In genomic region chr12:911191-911826, GRCh38 we compare ENCODE assay signal across 1 cellular context.
TF ChIP-seq lines count a peak whose summit lies in the region.

No MANE protein-coding gene starts in this region.

TF ChIP-seq in K562, 482 proteins besides CTCF, POLR2A, EP300 and RAD21 (continued from another document and continues in another):
- TF ChIP-seq ELK3 (CRISPR knock-in tag; IDR thresholded peaks at IDR 0.05) (no peak), ATF1 (CRISPR knock-in tag; IDR thresholded peaks at IDR 0.05) (no peak), ATF1 (tag; IDR thresholded peaks at IDR 0.05) (0 out of 2 replicates have a peak, but pooled peaks have one; percentile 21), CHD1 (IDR thresholded peaks at IDR 0.05; ENCODE audit: low read length) (no peak), MTA2 (IDR thresholded peaks at IDR 0.05; ENCODE audit: low read depth) (peak; percentile 65; the same call in 1 of the 2 replicates), SNIP1 (IDR thresholded peaks at IDR 0.05; ENCODE audit: low read depth) (no peak), SAFB (IDR thresholded peaks at IDR 0.05; ENCODE audit: borderline replicate concordance, low read depth, low read length) (no peak), PHTF2 (CRISPR knock-in tag; IDR thresholded peaks at IDR 0.05) (no peak), MYNN (IDR thresholded peaks at IDR 0.05) (no peak), MYNN (CRISPR knock-in tag; IDR thresholded peaks at IDR 0.05) (no peak), ZHX1 (conservative IDR thresholded peaks at IDR 0.05; ENCODE audit: low read length) (no peak), BACH1 (tag; IDR thresholded peaks at IDR 0.05) (no peak), ZNF592 (IDR thresholded peaks at IDR 0.05) (no peak), TAL1 (IDR thresholded peaks at IDR 0.05) (peak; percentile 84), HLTF (IDR thresholded peaks at IDR 0.05) (no peak), ZNF395 (CRISPR knock-in tag; IDR thresholded peaks at IDR 0.05) (no peak), RB1 (IDR thresholded peaks at IDR 0.05; ENCODE audit: low read depth) (no peak), HDAC1 (IDR thresholded peaks at IDR 0.05) (no peak), ZNF583 (CRISPR knock-in tag; IDR thresholded peaks at IDR 0.05) (no peak), PHB (CRISPR knock-in tag; IDR thresholded peaks at IDR 0.05) (no peak), HEY1 (CRISPR knock-in tag; IDR thresholded peaks at IDR 0.05; ENCODE audit: borderline replicate concordance) (no peak), ZBTB17 (CRISPR knock-in tag; IDR thresholded peaks at IDR 0.05) (no peak), ZFPM2 (CRISPR knock-in tag; IDR thresholded peaks at IDR 0.05) (no peak), ZNF449 (CRISPR knock-in tag; IDR thresholded peaks at IDR 0.05) (peak; percentile 35; the same call in 1 of the 2 replicates), SREBF1 (IDR thresholded peaks at IDR 0.05; ENCODE audit: borderline replicate concordance, low read depth, low read length) (no peak), TCF7L2 (IDR thresholded peaks at IDR 0.05; ENCODE audit: low read depth, low read length) (no peak), NFYB (IDR thresholded peaks at IDR 0.05; ENCODE audit: extremely low read depth, insufficient read length) (no peak), CBFA2T3 (IDR thresholded peaks at IDR 0.05) (peak; percentile 83), DDX20 (tag; IDR thresholded peaks at IDR 0.05; ENCODE audit: low read depth) (no peak), ZC3H4 (CRISPR knock-in tag; IDR thresholded peaks at IDR 0.05; ENCODE audit: borderline replicate concordance) (no peak), ZNF407 (IDR thresholded peaks at IDR 0.05; ENCODE audit: low read depth) (no peak), ARID4B (CRISPR knock-in tag; IDR thresholded peaks at IDR 0.05) (no peak), FOXM1 (IDR thresholded peaks at IDR 0.05; ENCODE audit: low read depth) (peak; percentile 71), FOXM1 (CRISPR knock-in tag; IDR thresholded peaks at IDR 0.05; ENCODE audit: low read depth) (no peak), HDAC8 (tag; IDR thresholded peaks at IDR 0.05) (no peak), SMC3 (conservative IDR thresholded peaks at IDR 0.05; ENCODE audit: insufficient read depth, low read depth, low read length) (no peak), TCF3 (CRISPR knock-in tag; IDR thresholded peaks at IDR 0.05) (peak; percentile 83), ZNF140 (CRISPR knock-in tag; IDR thresholded peaks at IDR 0.05) (no peak)
